ENCODE assay signal across 8 cellular contexts in the genomic region with DNA sequence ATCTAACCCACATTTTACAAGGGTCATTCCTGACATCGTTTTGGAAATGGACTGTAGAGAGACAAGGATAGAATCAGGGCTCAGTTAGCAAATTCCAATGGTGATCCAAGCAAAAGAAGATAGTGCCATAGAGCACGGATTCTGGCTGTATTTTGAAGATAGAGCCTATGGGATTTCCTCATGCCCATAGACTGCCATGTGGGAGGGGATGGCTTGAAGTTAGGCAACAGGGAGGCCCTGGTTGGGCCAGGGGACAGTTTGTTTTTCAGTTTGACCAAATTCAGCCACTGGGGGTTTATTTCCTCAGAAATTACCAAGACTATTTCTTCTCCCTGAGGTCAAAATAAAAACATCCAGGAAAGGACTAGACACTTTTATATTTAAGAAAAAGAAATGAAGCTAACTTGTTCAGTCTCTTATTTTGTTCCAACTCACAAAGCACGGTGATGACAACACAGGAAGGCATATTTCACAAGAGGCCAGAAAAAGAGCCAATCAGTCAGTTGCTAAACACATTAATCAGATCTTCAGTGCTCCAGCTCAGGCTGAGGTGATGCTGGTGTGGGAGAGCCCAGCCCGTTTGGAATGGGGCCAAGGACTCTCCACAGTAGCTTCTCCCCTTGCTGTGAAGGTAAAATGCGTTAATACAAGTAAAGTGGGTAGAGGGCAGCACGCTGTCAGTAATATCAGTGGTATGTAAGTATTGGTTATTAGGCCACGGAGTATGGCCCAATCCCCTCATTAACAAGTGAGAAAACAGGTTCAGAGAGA. TPM values are rescaled to one million over a fixed set of nuclear protein-coding genes. Genes with fewer than 3 reads are reported as not detected.
A peak's percentile ranks its signal among the peaks of the same experiment; 100 is the strongest.
DNase-seq lines count a peak whose midpoint lies in the region; ATAC-seq and TF ChIP-seq lines count a peak whose summit lies in the region.

No MANE protein-coding gene starts in this region.

- H3K9me3 ChIP-seq in WERI-Rb-1 (ENCODE audit: severe bottlenecking): no peaks in the 10 kb centered on the region

- peak; percentile 79 for DNase-seq in Daoy (ENCODE audit: low read depth)
- peak; percentile 61 for DNase-seq in NCI-H2227 treated with DMSO at 0.1 percent for 48 hours (lab: John Stamatoyannopoulos, UW)
- peak; percentile 100 for DNase-seq in MCF 10A (ENCODE audit: unreplicated experiment)
- DNase-seq in myocyte (ENCODE audit: low read depth): peak; percentile 59
- no peak for DNase-seq in WERI-Rb-1
- no peak for DNase-seq in activated T-cell treated with anti-CD3 and anti-CD28 coated beads, Interleukin-2, amount 50 U/mL, for 72 hours
- DNase-seq in effector CD8-positive, alpha-beta T cell (lab: John Stamatoyannopoulos, UW): no peak

- H3K27ac ChIP-seq in WERI-Rb-1: no peak overlapping the region

- H3K27ac Mint-ChIP-seq in MCF 10A (ENCODE audit: low read depth, unreplicated experiment): peak overlapping the region; percentile 95
- H3K27ac Mint-ChIP-seq in activated T-cell treated with anti-CD3 and anti-CD28 coated beads, Interleukin-2, amount 50 U/mL, for 72 hours: no peak overlapping the region

- H3K27me3 ChIP-seq in WERI-Rb-1 (ENCODE audit: insufficient read depth, low read depth, severe bottlenecking): no peaks in the 10 kb centered on the region

- CTCF ChIA-PET in MCF 10A (lab: Yijun Ruan, JAX): interaction anchor here (0.6 to 18.3 kb wide), 27 partner anchors 9 to 402 kb away, joined by 3 to 348 read pairs (median 5); a partner anchor contains a TSS

- ATAC-seq in activated T-cell treated with anti-CD3 and anti-CD28 coated beads, Interleukin-2, amount 50 U/mL, for 72 hours (replicated peaks in 1 of 2): no peak
- ATAC-seq in HG03135 (IDR thresholded peaks at IDR 0.05; ENCODE audit: unreplicated experiment): no peak

- H3K4me3 Mint-ChIP-seq in MCF 10A (ENCODE audit: unreplicated experiment): peak overlapping the region; percentile 30
- H3K4me3 Mint-ChIP-seq in activated T-cell treated with anti-CD3 and anti-CD28 coated beads, Interleukin-2, amount 50 U/mL, for 72 hours: no peak overlapping the region

- no peaks in the 10 kb centered on the region for H3K27me3 Mint-ChIP-seq in MCF 10A (ENCODE audit: insufficient read depth, unreplicated experiment)
- no peaks in the 10 kb centered on the region for H3K27me3 Mint-ChIP-seq in activated T-cell treated with anti-CD3 and anti-CD28 coated beads, Interleukin-2, amount 50 U/mL, for 72 hours (ENCODE audit: low read depth)

- H3K36me3 Mint-ChIP-seq in MCF 10A (ENCODE audit: insufficient read depth, unreplicated experiment): no peaks in the 10 kb centered on the region
- H3K36me3 Mint-ChIP-seq in activated T-cell treated with anti-CD3 and anti-CD28 coated beads, Interleukin-2, amount 50 U/mL, for 72 hours (ENCODE audit: insufficient read depth in 2 of 2): peaks cover 1 to 3% of the 10 kb centered on the region in 2 donors

- intact Hi-C loops in MCF 10A (cut with micrococcal nuclease): loop anchor here (1.0 kb wide), 3 partner anchors 15 to 84 kb away; a partner anchor contains a TSS

- TF ChIP-seq CTCF in MCF 10A (IDR thresholded peaks at IDR 0.05; ENCODE audit: unreplicated experiment) (peak; percentile 18), WERI-Rb-1 (IDR thresholded peaks at IDR 0.05; ENCODE audit: low read depth, low read length) (no peak)

- H3K36me3 ChIP-seq in WERI-Rb-1: no peaks in the 10 kb centered on the region

- H3K4me3 ChIP-seq in WERI-Rb-1 (ENCODE audit: low read depth, low read length): no peak overlapping the region

- H3K9me3 Mint-ChIP-seq in MCF 10A (ENCODE audit: unreplicated experiment): peaks cover 8% of the 10 kb centered on the region
- H3K9me3 Mint-ChIP-seq in activated T-cell treated with anti-CD3 and anti-CD28 coated beads, Interleukin-2, amount 50 U/mL, for 72 hours: peaks cover 1 to 4% of the 10 kb centered on the region in 2 donors

- POLR2A ChIA-PET in MCF 10A (lab: Yijun Ruan, JAX): interaction anchor here (0.7 to 18.2 kb wide), 25 partner anchors 9 to 491 kb away, joined by 3 to 541 read pairs (median 4); a partner anchor contains a TSS

- no TSS peak for BruUV-seq in MCF 10A (replicated peaks; lab: Mats Ljungman, UMichigan)

- peaks cover 30% of the 10 kb centered on the region for H3K4me1 Mint-ChIP-seq in MCF 10A (ENCODE audit: insufficient read depth, unreplicated experiment)
- peaks cover 12% of the 10 kb centered on the region for H3K4me1 Mint-ChIP-seq in activated T-cell treated with anti-CD3 and anti-CD28 coated beads, Interleukin-2, amount 50 U/mL, for 72 hours (ENCODE audit: low read depth)

RNA-seq across cellular contexts. Expression of a gene that starts 4.4 kb away (rescaled TPM):
- 43.2 and 49.3 TPM in 2 replicates for total RNA-seq in Daoy (2014; rRNA removed; shearing (Covaris generic))
- total RNA-seq in MCF 10A (2022) (122 and 143 TPM in 2 replicates), myocyte (78.9 and 82.4 TPM in 2 replicates)
- 38.5 TPM for polyA plus RNA-seq in myocyte (2012)
- 10 to 100 TPM; 58.1 to 61.5 TPM for total RNA-seq in activated T-cell treated with anti-CD3 and anti-CD28 coated beads, Interleukin-2, amount 50 U/mL, for 72 hours

RNA-seq across cellular contexts. Expression of a gene that starts 15.3 kb away (rescaled TPM):
- 41.9 and 47.1 TPM in 2 replicates for total RNA-seq in Daoy (2014; rRNA removed; shearing (Covaris generic))
- total RNA-seq in MCF 10A (2022) (21.7 and 26.1 TPM in 2 replicates), myocyte (67.1 and 74.6 TPM in 2 replicates)
- polyA plus RNA-seq in myocyte (2012): 78.9 TPM
- 10 to 100 TPM; 24.7 to 38.0 TPM for total RNA-seq in activated T-cell treated with anti-CD3 and anti-CD28 coated beads, Interleukin-2, amount 50 U/mL, for 72 hours

Comparison
In these comparisons a context has a peak if more than half of its experiments do, and no peak if none do; other contexts are left out.
1. DNase-seq: peak in Daoy (single experiment), NCI-H2227 treated with DMSO at 0.1 percent for 48 hours (single experiment), MCF 10A (single experiment) and myocyte (single experiment); none in WERI-Rb-1 (single experiment), activated T-cell treated with anti-CD3 and anti-CD28 coated beads, Interleukin-2, amount 50 U/mL, for 72 hours (0 of 2) and effector CD8-positive, alpha-beta T cell (single experiment).